ENCODE assay signal across 11 cellular contexts in the genomic region with DNA sequence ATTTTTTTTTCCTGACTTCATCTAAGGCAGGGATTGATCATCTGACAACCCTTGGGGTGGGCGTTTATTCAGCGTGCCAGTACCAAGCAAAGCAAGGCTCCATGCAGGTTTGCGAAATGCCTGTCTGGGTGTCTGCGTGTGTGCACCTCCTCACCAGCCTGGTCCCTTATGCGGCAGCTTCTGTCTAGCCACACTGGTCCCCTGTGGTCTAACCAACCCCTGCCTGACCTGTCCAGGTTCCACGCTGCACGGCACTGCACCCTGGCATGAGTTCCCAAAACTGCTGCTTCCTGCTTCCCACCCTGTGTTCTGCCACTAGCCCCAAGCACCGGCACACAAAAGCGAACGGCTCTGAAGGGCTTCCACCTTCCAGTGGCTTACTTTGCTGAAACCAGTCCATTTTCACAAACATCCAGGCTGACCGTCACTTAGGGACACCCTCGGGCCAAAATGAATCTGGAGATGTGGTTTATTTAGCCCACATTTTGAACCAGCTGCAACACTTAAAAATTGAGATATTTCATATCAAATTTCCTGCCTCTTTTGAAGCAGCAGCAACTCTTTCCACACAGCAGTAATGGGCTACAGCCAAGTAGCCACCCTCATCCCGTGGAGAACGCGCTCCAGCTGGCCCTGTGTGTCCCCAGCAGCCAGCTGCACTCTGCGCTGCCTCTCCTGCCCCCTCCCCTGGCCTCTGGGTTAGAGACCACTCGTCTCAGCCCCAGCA. TPM values are rescaled to one million over a fixed set of nuclear protein-coding genes. Genes with fewer than 3 reads are reported as not detected.
DNase-seq lines count a peak whose midpoint lies in the region; ATAC-seq, FAIRE-seq and TF ChIP-seq lines count a peak whose summit lies in the region.
"Had no signal": no experiment of that assay in that cellular context is flagged by ENCODE, and none has a peak within 500 bp of the region (broad histone marks: within the 10 kb centered on the region; RNA-seq: fewer than 3 reads in every experiment).

No MANE protein-coding gene starts in this region.

- H2AK5ac ChIP-seq in mesenchymal stem cell (ENCODE audit: low read length, severe bottlenecking), result peak overlapping the region; percentile 61

- H2BK15ac ChIP-seq in mesenchymal stem cell (ENCODE audit: low read depth, poor library complexity, severe bottlenecking), result peak overlapping the region; percentile 91

- H3K27me3 ChIP-seq in MG63 (no peaks in the 10 kb centered on the region), mesenchymal stem cell (ENCODE audit: control insufficient read depth in 1 of 2, insufficient read depth in 1 of 2, low read length in 2 of 2) (no peaks in the 10 kb centered on the region)

- H3K79me1 ChIP-seq in mesenchymal stem cell (replicated peaks; ENCODE audit: low read length, poor library complexity, severe bottlenecking), result peaks cover 21% of the 10 kb centered on the region

- TF ChIP-seq POLR2A in GM12891 (IDR thresholded peaks at IDR 0.05; ENCODE audit: low read depth, low read length), result no peak

- H3K18ac ChIP-seq in mesenchymal stem cell (ENCODE audit: low read depth in 1 of 2, low read length in 2 of 2), result peak overlapping the region; percentile 29 to 84

- no peak for FAIRE-seq in GM12891 (lab: Jason Lieb, UNC)

- 96% methylated on average over 17 of the region's 17 CpGs for WGBS in mesenchymal stem cell

- H3K9ac ChIP-seq in mesenchymal stem cell (ENCODE audit: low read length), result peak overlapping the region; percentile 61

- H2BK120ac ChIP-seq in mesenchymal stem cell (ENCODE audit: low read depth, low read length), result no peak overlapping the region

- ATAC-seq in GM21528 (IDR thresholded peaks at IDR 0.05; ENCODE audit: low FRiP score, unreplicated experiment) (no peak), GM18502 (IDR thresholded peaks at IDR 0.05; ENCODE audit: poor library complexity, unreplicated experiment) (no peak)

- no peak overlapping the region for H2AFZ ChIP-seq in mesenchymal stem cell (ENCODE audit: low read depth, low read length)

- H3K4me1 ChIP-seq in mesenchymal stem cell (ENCODE audit: control insufficient read depth, insufficient read depth, low read depth, low read length), result peaks cover 13% of the 10 kb centered on the region

- peak overlapping the region; percentile 93 for H4K91ac ChIP-seq in mesenchymal stem cell (ENCODE audit: low read length)

- no peak overlapping the region for H3K4me2 ChIP-seq in mesenchymal stem cell (ENCODE audit: low read length, poor library complexity, severe bottlenecking)

- H3K27ac ChIP-seq in mesenchymal stem cell (ENCODE audit: low read length, poor library complexity, severe bottlenecking), result peak overlapping the region; percentile 17

- H3K9me3 ChIP-seq in MG63, result no peaks in the 10 kb centered on the region
- H3K9me3 ChIP-seq in mesenchymal stem cell (ENCODE audit: control insufficient read depth, low read length), result no peaks in the 10 kb centered on the region

- peak overlapping the region; percentile 5 for H2BK5ac ChIP-seq in mesenchymal stem cell (ENCODE audit: low read depth, low read length, poor library complexity, severe bottlenecking)

- H3K4me3 ChIP-seq in MG63, result no peak overlapping the region
- no peak overlapping the region for H3K4me3 ChIP-seq in mesenchymal stem cell (ENCODE audit: insufficient read depth in 1 of 2, low read depth in 1 of 2, low read length in 2 of 2)

- no peaks in the 10 kb centered on the region; the same call in 1 of the 2 replicates for H3K36me3 ChIP-seq in MG63
- H3K36me3 ChIP-seq in mesenchymal stem cell (ENCODE audit: control insufficient read depth in 1 of 2, insufficient read depth in 2 of 2, low read depth in 1 of 2, low read length in 2 of 2), result no peaks in the 10 kb centered on the region

- peak overlapping the region in 1 of 2 experiments; percentile 62 for H3K14ac ChIP-seq in mesenchymal stem cell (ENCODE audit: low read length in 2 of 2)

- peak overlapping the region; percentile 65 to 69 for H3K4ac ChIP-seq in mesenchymal stem cell (ENCODE audit: low read depth in 1 of 2, low read length in 2 of 2)

- H4K8ac ChIP-seq in mesenchymal stem cell (ENCODE audit: low read length), result peak overlapping the region; percentile 91

- DNase-seq in Ammon's horn (ENCODE audit: low spot score) (peak; percentile 59), MG63 (peak; percentile 58), dermis blood vessel endothelial cell (peak; percentile 8), mesenchymal stem cell (peak; percentile 31), GM12891 (ENCODE audit: insufficient read length, low spot score) (no peak), NCI-H446 (lab: John Stamatoyannopoulos, UW) (no peak)
- DNase-seq: activated CD4-positive, alpha-beta T cell treated with anti-CD3 and anti-CD28 coated beads for 1 hour; activated naive CD4-positive, alpha-beta T cell; endodermal cell had no signal

- H3K23ac ChIP-seq in mesenchymal stem cell (ENCODE audit: low read length in 2 of 2), result no peak overlapping the region

- H2BK12ac ChIP-seq in mesenchymal stem cell (ENCODE audit: low read length in 2 of 2), result peak overlapping the region in 1 of 2 experiments; percentile 89

TF ChIP-seq in GM12891, 5 proteins besides CTCF, POLR2A, EP300 and RAD21:
- TF ChIP-seq SPI1 (IDR thresholded peaks at IDR 0.05; ENCODE audit: low read depth, low read length) (no peak), PAX5 (IDR thresholded peaks at IDR 0.05; ENCODE audit: insufficient read depth, low read length, severe bottlenecking) (no peak), TAF1 (IDR thresholded peaks at IDR 0.05; ENCODE audit: low read depth, low read length) (no peak), POLR2AphosphoS5 (IDR thresholded peaks at IDR 0.05; ENCODE audit: low read depth, low read length) (no peak), POU2F2 (IDR thresholded peaks at IDR 0.05; ENCODE audit: low read depth, low read length) (no peak)

RNA-seq across cellular contexts. Expression of a gene that starts 55.7 kb away (rescaled TPM):
- 4.2 and 5.2 TPM in 2 replicates for total RNA-seq in MG63 (2014; rRNA removed; shearing (Covaris generic); ENCODE audit: low replicate concordance)
- 14.3 and 19.5 TPM in 2 replicates for total RNA-seq in dermis blood vessel endothelial cell
- polyA plus RNA-seq in mesenchymal stem cell (2013, experiment 1 of 2), result 12.3 TPM
- polyA plus RNA-seq in mesenchymal stem cell (2013, experiment 2 of 2), result 12.5 TPM
- polyA plus RNA-seq in GM12891 (2012; ENCODE audit: low read depth, missing spikeins), result 4.8 TPM

Comparison
In these comparisons a context has a peak if more than half of its experiments do, and no peak if none do; other contexts are left out.
1. DNase-seq: peak in Ammon's horn (single experiment), MG63 (single experiment), dermis blood vessel endothelial cell (single experiment) and mesenchymal stem cell (single experiment); none in GM12891 (single experiment) and NCI-H446 (0 of 2).